In genomic region chr1:108749081-108749480, GRCh38 we compare ENCODE assay signal across 27 cellular contexts. TPM values are rescaled to one million over a fixed set of nuclear protein-coding genes. Genes with fewer than 3 reads are reported as not detected.
DNase-seq lines count a peak whose midpoint lies in the region; ATAC-seq and TF ChIP-seq lines count a peak whose summit lies in the region.
"Had no signal": no experiment of that assay in that cellular context is flagged by ENCODE, and none has a peak within 500 bp of the region (broad histone marks: within the 10 kb centered on the region; RNA-seq: fewer than 3 reads in every experiment).

No MANE protein-coding gene starts in this region.

- H3K9me3 Mint-ChIP-seq in activated T-cell treated with anti-CD3 and anti-CD28 coated beads, Interleukin-2, amount 50 U/mL, for 4 hours, result no peaks in the 10 kb centered on the region
- H3K9me3 Mint-ChIP-seq in activated T-cell treated with anti-CD3 and anti-CD28 coated beads, Interleukin-2, amount 50 U/mL, for 72 hours, result no peaks in the 10 kb centered on the region
- H3K9me3 Mint-ChIP-seq: activated CD4-positive, alpha-beta T cell treated with anti-CD3 and anti-CD28 coated beads, Interleukin-2, amount 10 ng/mL, durations not matched to agents 24 days and 14 days had no signal

- no peaks in the 10 kb centered on the region for H3K27me3 Mint-ChIP-seq in activated T-cell treated with anti-CD3 and anti-CD28 coated beads, Interleukin-2, amount 50 U/mL, for 4 hours (ENCODE audit: low read depth)
- H3K27me3 Mint-ChIP-seq in activated T-cell treated with anti-CD3 and anti-CD28 coated beads, Interleukin-2, amount 50 U/mL, for 72 hours (ENCODE audit: low read depth), result no peaks in the 10 kb centered on the region
- H3K27me3 Mint-ChIP-seq in T-helper 17 cell, result no peaks in the 10 kb centered on the region
- H3K27me3 Mint-ChIP-seq: activated CD4-positive, alpha-beta T cell treated with anti-CD3 and anti-CD28 coated beads, Interleukin-2, amount 10 ng/mL, durations not matched to agents 24 days and 14 days had no signal

- no peak for ATAC-seq in activated T-cell treated with anti-CD3 and anti-CD28 coated beads, Interleukin-2, amount 50 U/mL, for 4 hours
- ATAC-seq in activated T-cell treated with anti-CD3 and anti-CD28 coated beads, Interleukin-2, amount 50 U/mL, for 72 hours (replicated peaks in 1 of 2), result no peak
- no peak for ATAC-seq in T-helper 17 cell
- no peak for ATAC-seq in GM18873 (IDR thresholded peaks at IDR 0.05; ENCODE audit: low FRiP score, unreplicated experiment)
- no peak for ATAC-seq in body of pancreas
- ATAC-seq: GM12878, mucosa of descending colon, Right ventricle myocardium inferior, upper lobe of right lung had no signal

- TF ChIP-seq CTCF in esophagus squamous epithelium (IDR thresholded peaks at IDR 0.05), result no peak
- no peak for TF ChIP-seq CTCF in body of pancreas (IDR thresholded peaks at IDR 0.05)

- H3K4me1 Mint-ChIP-seq in activated T-cell treated with anti-CD3 and anti-CD28 coated beads, Interleukin-2, amount 50 U/mL, for 4 hours (ENCODE audit: low read depth), result peaks cover 40% of the 10 kb centered on the region
- peaks cover 50% of the 10 kb centered on the region for H3K4me1 Mint-ChIP-seq in activated T-cell treated with anti-CD3 and anti-CD28 coated beads, Interleukin-2, amount 50 U/mL, for 72 hours (ENCODE audit: low read depth)
- H3K4me1 Mint-ChIP-seq in T-helper 17 cell, result peaks cover 39% of the 10 kb centered on the region

- H3K4me3 ChIP-seq in esophagus squamous epithelium (no peak overlapping the region), body of pancreas (no peak overlapping the region)
- H3K4me3 ChIP-seq: BLaER1, GM12878, left ventricle myocardium inferior, mucosa of descending colon, right atrium auricular region, upper lobe of right lung had no signal

- peak overlapping the region in 3 of 4 donors; percentile 16 to 48 (median 40) for H3K27ac ChIP-seq in esophagus squamous epithelium
- peak overlapping the region; percentile 19 for H3K27ac ChIP-seq in substantia nigra (ENCODE audit: low read depth, low read length, poor library complexity, severe bottlenecking)
- peak overlapping the region in 2 of 4 donors; percentile 46 to 99 for H3K27ac ChIP-seq in body of pancreas
- H3K27ac ChIP-seq: BLaER1, left ventricle myocardium inferior, right atrium auricular region, upper lobe of right lung had no signal

- intact Hi-C loops in esophagus squamous epithelium (cut with DNase I), result no loop called here
- intact Hi-C loops in body of pancreas (cut with DNase I), result no loop called here

- H3K9me3 ChIP-seq in T-helper 17 cell (ENCODE audit: control insufficient read depth, low read length, poor library complexity, severe bottlenecking) (no peaks in the 10 kb centered on the region), esophagus squamous epithelium (no peaks in the 10 kb centered on the region), body of pancreas (no peaks in the 10 kb centered on the region)
- H3K9me3 ChIP-seq: BLaER1, left ventricle myocardium inferior, mucosa of descending colon, right atrium auricular region, upper lobe of right lung had no signal

- no peaks in the 10 kb centered on the region for H3K27me3 ChIP-seq in esophagus squamous epithelium
- H3K27me3 ChIP-seq in body of pancreas, result no peaks in the 10 kb centered on the region
- H3K27me3 ChIP-seq: BLaER1, right atrium auricular region, upper lobe of right lung had no signal

- 26 to 54% methylated on average over 4 of the region's 4 CpGs for WGBS in esophagus squamous epithelium, 2 donors
- WGBS in body of pancreas, 2 donors, result 47 to 54% methylated on average over 4 of the region's 4 CpGs

- H3K27ac Mint-ChIP-seq in activated T-cell treated with anti-CD3 and anti-CD28 coated beads, Interleukin-2, amount 50 U/mL, for 72 hours, result no peak overlapping the region
- peak overlapping the region; percentile 98 for H3K27ac Mint-ChIP-seq in T-helper 17 cell
- H3K27ac Mint-ChIP-seq: activated CD4-positive, alpha-beta T cell treated with anti-CD3 and anti-CD28 coated beads, Interleukin-2, amount 10 ng/mL, durations not matched to agents 24 days and 14 days had no signal

- H3K4me3 Mint-ChIP-seq in activated T-cell treated with anti-CD3 and anti-CD28 coated beads, Interleukin-2, amount 50 U/mL, for 4 hours, result peak overlapping the region; percentile 14
- peak overlapping the region in 1 of 2 donors; percentile 1 for H3K4me3 Mint-ChIP-seq in activated T-cell treated with anti-CD3 and anti-CD28 coated beads, Interleukin-2, amount 50 U/mL, for 72 hours
- H3K4me3 Mint-ChIP-seq in T-helper 17 cell, result peak overlapping the region; percentile 71
- H3K4me3 Mint-ChIP-seq: activated CD4-positive, alpha-beta T cell treated with anti-CD3 and anti-CD28 coated beads, Interleukin-2, amount 10 ng/mL, durations not matched to agents 24 days and 14 days had no signal

- H3K36me3 Mint-ChIP-seq in activated T-cell treated with anti-CD3 and anti-CD28 coated beads, Interleukin-2, amount 50 U/mL, for 4 hours (ENCODE audit: insufficient read depth), result peaks cover 19% of the 10 kb centered on the region
- peaks cover 6 to 10% of the 10 kb centered on the region in 2 donors for H3K36me3 Mint-ChIP-seq in activated T-cell treated with anti-CD3 and anti-CD28 coated beads, Interleukin-2, amount 50 U/mL, for 72 hours (ENCODE audit: insufficient read depth in 2 of 2)
- H3K36me3 Mint-ChIP-seq in T-helper 17 cell (ENCODE audit: low read depth), result peaks cover 16% of the 10 kb centered on the region

- H3K36me3 ChIP-seq in esophagus squamous epithelium, result peaks cover 0 to 23% (median 0%) of the 10 kb centered on the region in 3 donors
- H3K36me3 ChIP-seq in body of pancreas (replicated peaks in 1 of 2; ENCODE audit: insufficient read depth in 1 of 2, low read depth in 2 of 2), result peaks cover 0 to under 1% of the 10 kb centered on the region in 2 donors

- TF ChIP-seq POLR2A in esophagus squamous epithelium (IDR thresholded peaks at IDR 0.05) (no peak), body of pancreas (IDR thresholded peaks at IDR 0.05) (no peak)

- no peak for DNase-seq in activated T-cell treated with anti-CD3 and anti-CD28 coated beads, Interleukin-2, amount 50 U/mL, for 4 hours
- DNase-seq in activated T-cell treated with anti-CD3 and anti-CD28 coated beads, Interleukin-2, amount 50 U/mL, for 72 hours, result no peak
- no peak for DNase-seq in T-helper 17 cell
- DNase-seq in esophagus squamous epithelium (lab: John Stamatoyannopoulos, UW), result no peak
- DNase-seq in substantia nigra (lab: John Stamatoyannopoulos, UW), result no peak
- DNase-seq in body of pancreas, result no peak
- no peak for DNase-seq in T-helper 2 cell
- DNase-seq: activated CD4-positive, alpha-beta T cell treated with anti-CD3 and anti-CD28 coated beads, Interleukin-2, amount 10 ng/mL, durations not matched to agents 24 days and 14 days; activated effector memory CD4-positive, alpha-beta T cell treated with anti-CD3 and anti-CD28 coated beads, Interleukin-2, amount 50 U/mL, for 16 hours; amniotic stem cell; cerebellar nuclear complex; effector CD4-positive, alpha-beta T cell; IMR-90; left ventricle myocardium inferior; MM.1S; mucosa of descending colon; NCI-H1436; NCI-H2171; NCI-H524 treated with DMSO at 0.1 percent for 48 hours; SW 1271; upper lobe of right lung had no signal

- H3K4me1 ChIP-seq in esophagus squamous epithelium (peaks cover 5 to 51% (median 15%) of the 10 kb centered on the region in 3 donors), body of pancreas (peaks cover 19% of the 10 kb centered on the region)

RNA-seq across cellular contexts. Expression of gene STXBP3, which starts 2.6 kb away (rescaled TPM):
- 10 to 100 TPM; 26.4 to 30.0 (median 27.8) TPM for total RNA-seq in activated T-cell treated with anti-CD3 and anti-CD28 coated beads, Interleukin-2, amount 50 U/mL, for 4 hours
- total RNA-seq in activated T-cell treated with anti-CD3 and anti-CD28 coated beads, Interleukin-2, amount 50 U/mL, for 72 hours, result 10 to 100 TPM; 45.0 to 45.5 TPM
- total RNA-seq in T-helper 17 cell (10 to 100 TPM; 56.4 to 61.8 TPM), esophagus squamous epithelium (10 to 100 TPM; 31.3 to 79.9 (median 45.3) TPM), body of pancreas (10 to 100 TPM; 39.6 to 83.0 TPM)

RNA-seq across cellular contexts. Expression of gene FNDC7, which starts 36.4 kb away (rescaled TPM):
- total RNA-seq in activated T-cell treated with anti-CD3 and anti-CD28 coated beads, Interleukin-2, amount 50 U/mL, for 4 hours, result not detected
- total RNA-seq in activated T-cell treated with anti-CD3 and anti-CD28 coated beads, Interleukin-2, amount 50 U/mL, for 72 hours, result under 1 TPM; 0.14 to 0.26 TPM
- total RNA-seq in T-helper 17 cell (under 1 TPM; 0.18 to 0.35 TPM), esophagus squamous epithelium (not detected), body of pancreas (not detected)
- total RNA-seq: activated CD4-positive, alpha-beta T cell treated with anti-CD3 and anti-CD28 coated beads, Interleukin-2, amount 10 ng/mL, durations not matched to agents 24 days and 14 days; GM12878; IMR-90; left ventricle myocardium inferior; mucosa of descending colon; omental fat pad; right atrium auricular region; Right ventricle myocardium inferior; upper lobe of right lung had no signal

RNA-seq across cellular contexts. Expression of gene PRPF38B, which starts 57.0 kb away (rescaled TPM):
- total RNA-seq in activated T-cell treated with anti-CD3 and anti-CD28 coated beads, Interleukin-2, amount 50 U/mL, for 4 hours, result 10 to 100 TPM; 68.9 to 76.7 (median 76.6) TPM
- total RNA-seq in activated T-cell treated with anti-CD3 and anti-CD28 coated beads, Interleukin-2, amount 50 U/mL, for 72 hours, result 10 to 100 TPM; 86.3 to 87.4 TPM
- total RNA-seq in T-helper 17 cell, result 100 to 1,000 TPM; 124 to 134 TPM
- total RNA-seq in esophagus squamous epithelium, result 10 to 100 TPM; 14.4 to 38.1 (median 27.2) TPM
- total RNA-seq in body of pancreas, result 10 to 100 TPM; 28.3 to 29.3 TPM
